Comparison of ENCODE assay signal across 8 cellular contexts in genomic region chr10:78302989-78303854, GRCh38.
DNase-seq lines count a peak whose midpoint lies in the region.

No MANE protein-coding gene starts in this region.

- peak; percentile 99 for DNase-seq in GM03348 (ENCODE audit: low spot score)
- DNase-seq in HCEC 1CT, result peak; percentile 88
- peak; percentile 95 for DNase-seq in MG63
- DNase-seq in SHP77 (lab: John Stamatoyannopoulos, UW), result peak; percentile 84 to 87
- peak; percentile 95 for DNase-seq in activated gamma-delta T cell treated with Interleukin-2 at 50 U/mL for 16 hours
- DNase-seq in foreskin melanocyte, result peak; percentile 84
- peak; percentile 17 for DNase-seq in non-pigmented ciliary epithelial cell (ENCODE audit: low read depth)
- DNase-seq in superior temporal gyrus (ENCODE audit: extremely low spot score), result peak; percentile 92

- H3K4me3 ChIP-seq in MG63, result peak overlapping the region; percentile 40

- peaks cover 10% of the 10 kb centered on the region for H3K36me3 ChIP-seq in MG63

- H3K27me3 ChIP-seq in MG63, result no peaks in the 10 kb centered on the region

- no peaks in the 10 kb centered on the region for H3K9me3 ChIP-seq in MG63

Comparison
In these comparisons a context has a peak if more than half of its experiments do, and no peak if none do; other contexts are left out.
1. Peak in every context shown above with its lines: DNase-seq and H3K4me3 ChIP-seq.
2. DNase-seq: peak in every context shown above with its lines; median percentile 99 in GM03348; 95 in MG63; 95 in activated gamma-delta T cell treated with Interleukin-2 at 50 U/mL for 16 hours; 92 in superior temporal gyrus; 88 in HCEC 1CT; 86 in SHP77; 84 in foreskin melanocyte; 17 in non-pigmented ciliary epithelial cell.